In the genomic region with DNA sequence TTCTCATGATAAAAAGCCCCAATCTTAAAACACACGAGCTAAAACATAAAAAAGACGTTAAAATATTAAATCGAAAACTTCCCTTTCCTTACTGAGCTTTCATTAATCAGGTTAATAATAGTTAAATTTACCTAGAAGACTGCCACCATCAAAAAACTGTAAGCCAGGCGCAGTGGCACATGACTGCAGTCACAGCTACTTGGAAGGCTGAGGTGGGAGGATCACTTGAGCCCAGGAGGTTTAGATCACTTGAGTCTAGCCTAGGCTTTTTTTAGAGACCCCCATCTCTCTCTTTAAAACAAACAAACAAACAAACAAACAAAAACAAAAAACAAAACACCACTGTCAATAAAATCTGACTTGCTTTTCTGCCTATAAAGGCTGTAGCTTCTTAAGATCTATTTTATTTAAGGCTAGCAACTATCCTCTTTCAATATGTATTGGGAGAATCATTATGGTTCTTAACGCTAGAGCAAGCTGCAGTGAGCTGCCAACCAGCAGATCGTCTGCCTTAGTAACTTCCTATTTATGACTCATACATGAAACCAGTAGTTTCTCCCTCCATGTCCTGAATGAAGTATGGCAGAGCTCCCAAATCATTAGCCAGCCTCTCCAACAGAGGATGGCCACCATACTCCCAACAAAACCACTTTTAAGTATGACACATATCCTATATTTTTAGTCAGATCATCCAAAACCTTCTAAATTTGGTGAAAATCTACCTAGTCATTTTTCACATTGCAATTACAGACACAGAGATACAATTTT, we compare ENCODE assay signal across 8 cellular contexts.
DNase-seq lines count a peak whose midpoint lies in the region; ATAC-seq and TF ChIP-seq lines count a peak whose summit lies in the region.

No MANE protein-coding gene starts in this region.

- peaks cover 3 to 31% of the 10 kb centered on the region in 2 experiments; a peak in 3 of 4 replicates for H3K4me1 ChIP-seq in SK-N-SH (ENCODE audit: control insufficient read depth in 1 of 2, insufficient read depth in 2 of 2, low read depth in 1 of 2, low read length in 1 of 2)
- H3K4me1 ChIP-seq in foreskin keratinocyte = peaks cover 36% of the 10 kb centered on the region
- H3K4me1 ChIP-seq in aorta (ENCODE audit: control insufficient read depth in 1 of 2, insufficient read depth in 2 of 2, low read length in 2 of 2) = no peaks in the 10 kb centered on the region

- peak in 1 of 2 experiments; percentile 83; a peak in 1 of 4 replicates for TF ChIP-seq EP300 in SK-N-SH (IDR thresholded peaks at IDR 0.05; ENCODE audit: borderline replicate concordance in 1 of 2, low read depth in 1 of 2, low read length in 1 of 2)

- H3K4me3 ChIP-seq in SK-N-SH (ENCODE audit: low read depth in 2 of 2, low read length in 1 of 2) (0 out of 4 replicates have a peak overlapping the region, but pooled peaks of 1 of the 2 experiments have one; percentile 6), aorta (ENCODE audit: low read length in 2 of 2) (no peak overlapping the region)

- H2AFZ ChIP-seq in SK-N-SH (ENCODE audit: low read depth) = no peak overlapping the region

- POLR2A ChIA-PET in SK-N-SH (lab: Yijun Ruan, JAX) = no interaction called here

- peak overlapping the region; percentile 67 for H3K4me2 ChIP-seq in SK-N-SH

- peak; percentile 81 for ATAC-seq in GM19328 (IDR thresholded peaks at IDR 0.05; ENCODE audit: unreplicated experiment)
- peak; percentile 94 for ATAC-seq in HG03378 (IDR thresholded peaks at IDR 0.05; ENCODE audit: unreplicated experiment)
- peak; percentile 94 for ATAC-seq in foreskin keratinocyte
- ATAC-seq in aorta (ENCODE audit: low FRiP score) = peak; percentile 38

- H3K9me3 ChIP-seq in SK-N-SH = no peaks in the 10 kb centered on the region
- no peaks in the 10 kb centered on the region for H3K9me3 ChIP-seq in aorta (ENCODE audit: control insufficient read depth, low read length)

- TF ChIP-seq CTCF in SK-N-SH (IDR thresholded peaks at IDR 0.05) = no peak
- no peak for TF ChIP-seq CTCF in foreskin keratinocyte (conservative IDR thresholded peaks at IDR 0.05)

- intact Hi-C loops in aorta (cut with DNase I) = no loop called here

- 53% methylated on average over 6 of the region's 6 CpGs for WGBS in SK-N-SH (ENCODE audit: low lambda C conversion rate)
- 68 to 70% methylated on average over 6 of the region's 6 CpGs for WGBS in aorta, 2 donors

- peak overlapping the region in 1 of 2 experiments; percentile 79; a peak in 3 of 4 replicates for H3K27ac ChIP-seq in SK-N-SH (ENCODE audit: low read depth in 2 of 2, low read length in 1 of 2)
- H3K27ac ChIP-seq in foreskin keratinocyte = peak overlapping the region; percentile 95
- no peak overlapping the region for H3K27ac ChIP-seq in aorta (ENCODE audit: low read depth in 1 of 2, low read length in 2 of 2)

- peak; percentile 80 for DNase-seq in DMS 273 (lab: John Stamatoyannopoulos, UW; ENCODE audit: unreplicated experiment)
- peak; percentile 36 for DNase-seq in SK-N-SH
- peak; percentile 83 to 93 for DNase-seq in foreskin keratinocyte
- no peak for DNase-seq in aorta
- no peak for DNase-seq in cerebellar cortex (ENCODE audit: low spot score)
- DNase-seq in activated T-cell treated with anti-CD3 and anti-CD28 coated beads, Interleukin-2, amount 50 U/mL, for 48 hours = no peak

- peak overlapping the region; percentile 30; the same call in 1 of the 2 replicates for H3K9ac ChIP-seq in SK-N-SH

- H3K36me3 ChIP-seq in SK-N-SH (replicated peaks in 1 of 2; ENCODE audit: control insufficient read depth in 1 of 2, insufficient read depth in 2 of 2, low read length in 1 of 2) (peaks cover 0 to 12% of the 10 kb centered on the region in 2 experiments), aorta (ENCODE audit: control insufficient read depth in 1 of 2, insufficient read depth in 2 of 2, low read length in 1 of 2) (no peaks in the 10 kb centered on the region)

- CTCF ChIA-PET in SK-N-SH (lab: Yijun Ruan, JAX) = interaction anchor here (0.5 to 1.0 kb wide), 4 partner anchors 10 to 700 kb away, joined by 3 to 5 read pairs (median 3); no protein-coding TSS in a partner anchor

- H3K27me3 ChIP-seq in SK-N-SH (ENCODE audit: insufficient read depth) = no peaks in the 10 kb centered on the region
- H3K27me3 ChIP-seq in foreskin keratinocyte = no peaks in the 10 kb centered on the region
- H3K27me3 ChIP-seq in aorta (ENCODE audit: control insufficient read depth in 1 of 2, insufficient read depth in 2 of 2, low read length in 1 of 2) = no peaks in the 10 kb centered on the region

- H4K20me1 ChIP-seq in SK-N-SH (ENCODE audit: insufficient read depth) = peaks cover 21% of the 10 kb centered on the region

- H3F3A ChIP-seq in SK-N-SH (replicated peaks; ENCODE audit: insufficient read depth) = peaks cover 23% of the 10 kb centered on the region

- TF ChIP-seq RAD21 in SK-N-SH (IDR thresholded peaks at IDR 0.05; ENCODE audit: low read length) = no peak

- H3K79me2 ChIP-seq in SK-N-SH (ENCODE audit: insufficient read depth) = peaks cover 84% of the 10 kb centered on the region

- no peaks in the 10 kb centered on the region for H3K9me2 ChIP-seq in SK-N-SH

TF ChIP-seq in SK-N-SH, 30 proteins besides CTCF, POLR2A, EP300 and RAD21 (continues in another document):
- no peak for TF ChIP-seq FOXM1 (IDR thresholded peaks at IDR 0.05; ENCODE audit: low read depth)
- TF ChIP-seq YY1 (IDR thresholded peaks at IDR 0.05; ENCODE audit: low read depth) = peak; percentile 84; the same call in 1 of the 2 replicates
- TF ChIP-seq MEF2A (IDR thresholded peaks at IDR 0.05; ENCODE audit: borderline replicate concordance, low read depth) = peak; percentile 59; the same call in 1 of the 2 replicates
- TF ChIP-seq ELF1 (IDR thresholded peaks at IDR 0.05) = peak; percentile 66; the same call in 1 of the 2 replicates
- no peak for TF ChIP-seq CHD2 (IDR thresholded peaks at IDR 0.05; ENCODE audit: low read length, partially characterized antibody)
- no peak for TF ChIP-seq GABPA (IDR thresholded peaks at IDR 0.05; ENCODE audit: low read depth)
- TF ChIP-seq MXI1 (IDR thresholded peaks at IDR 0.05; ENCODE audit: low read depth, low read length) = 0 out of 2 replicates have a peak, but pooled peaks have one; percentile 16
- TF ChIP-seq EZH2phosphoT487 (IDR thresholded peaks at IDR 0.05; ENCODE audit: borderline replicate concordance, low read depth) = no peak
- no peak for TF ChIP-seq RCOR1 (IDR thresholded peaks at IDR 0.05; ENCODE audit: low read length)
- TF ChIP-seq SIN3A (IDR thresholded peaks at IDR 0.05; ENCODE audit: borderline replicate concordance, low read depth, low read length) = 0 out of 2 replicates have a peak, but pooled peaks have one; percentile 55
- TF ChIP-seq GATA2 (CRISPR knock-in tag; IDR thresholded peaks at IDR 0.05) = no peak
- no peak for TF ChIP-seq RXRA (IDR thresholded peaks at IDR 0.05; ENCODE audit: borderline replicate concordance, low read depth)
- TF ChIP-seq NRF1 (IDR thresholded peaks at IDR 0.05; ENCODE audit: low read depth, low read length) = no peak
- TF ChIP-seq, protein P1, sequence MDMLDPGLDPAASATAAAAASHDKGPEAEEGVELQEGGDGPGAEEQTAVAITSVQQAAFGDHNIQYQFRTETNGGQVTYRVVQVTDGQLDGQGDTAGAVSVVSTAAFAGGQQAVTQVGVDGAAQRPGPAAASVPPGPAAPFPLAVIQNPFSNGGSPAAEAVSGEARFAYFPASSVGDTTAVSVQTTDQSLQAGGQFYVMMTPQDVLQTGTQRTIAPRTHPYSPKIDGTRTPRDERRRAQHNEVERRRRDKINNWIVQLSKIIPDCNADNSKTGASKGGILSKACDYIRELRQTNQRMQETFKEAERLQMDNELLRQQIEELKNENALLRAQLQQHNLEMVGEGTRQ (IDR thresholded peaks at IDR 0.05; ENCODE audit: borderline replicate concordance, low read depth, low read length) = no peak
- peak; percentile 53 for TF ChIP-seq REST (IDR thresholded peaks at IDR 0.05; ENCODE audit: low read depth, low read length)
- TF ChIP-seq POLR2AphosphoS5 (IDR thresholded peaks at IDR 0.05; ENCODE audit: low read depth, low read length) = peak; percentile 35; the same call in 1 of the 2 replicates
- peak; percentile 86 for TF ChIP-seq TCF12 (IDR thresholded peaks at IDR 0.05)
- TF ChIP-seq, protein P2, sequence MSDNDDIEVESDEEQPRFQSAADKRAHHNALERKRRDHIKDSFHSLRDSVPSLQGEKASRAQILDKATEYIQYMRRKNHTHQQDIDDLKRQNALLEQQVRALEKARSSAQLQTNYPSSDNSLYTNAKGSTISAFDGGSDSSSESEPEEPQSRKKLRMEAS (IDR thresholded peaks at IDR 0.05; ENCODE audit: low read depth) = peak; percentile 65

Comparison
In these comparisons a context has a peak if more than half of its experiments do, and no peak if none do; other contexts are left out.
1. DNase-seq: peak in DMS 273 (single experiment), SK-N-SH (single experiment) and foreskin keratinocyte (2 of 2); none in aorta (0 of 2), cerebellar cortex (single experiment) and activated T-cell treated with anti-CD3 and anti-CD28 coated beads, Interleukin-2, amount 50 U/mL, for 48 hours (0 of 2).
2. ATAC-seq: peak in every context shown above with its lines; median percentile 94 in HG03378; 94 in foreskin keratinocyte; 81 in GM19328; 38 in aorta.